8 cellular contexts compared by ENCODE assay signal in the genomic region with DNA sequence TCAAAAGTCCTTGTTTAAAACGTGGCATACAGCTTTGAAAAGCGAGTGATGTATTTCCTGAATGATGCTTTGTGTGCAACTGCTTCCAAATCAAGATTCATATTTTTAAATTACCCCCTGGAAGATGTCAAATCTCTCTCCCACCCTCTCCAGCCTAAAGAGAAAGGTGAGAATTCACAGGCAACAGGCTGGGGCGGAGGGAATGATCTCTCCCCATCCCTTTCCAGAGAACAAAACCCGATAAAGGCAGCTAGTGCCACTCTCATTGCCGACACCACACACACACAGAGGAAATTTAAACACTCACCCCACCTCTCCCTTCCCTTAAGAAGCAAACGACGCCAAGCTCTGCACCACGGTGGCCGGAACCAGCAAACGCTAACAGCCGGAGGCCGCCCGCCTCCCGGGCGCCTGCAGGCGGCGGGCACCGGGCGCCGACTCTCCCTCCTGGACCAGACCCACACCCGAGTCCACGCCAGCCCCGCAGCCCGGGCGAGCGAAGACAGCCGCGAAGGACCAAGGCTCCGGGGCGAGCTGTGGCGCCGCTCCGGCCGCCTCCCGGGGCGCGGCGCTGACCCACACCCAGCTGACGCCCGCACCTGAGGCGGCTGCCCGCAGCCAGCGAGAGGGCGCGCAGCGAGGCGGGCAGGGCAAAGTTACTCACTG. TPM values are rescaled to one million over a fixed set of nuclear protein-coding genes. Genes with fewer than 3 reads are reported as not detected.
A peak's percentile ranks its signal among the peaks of the same experiment; 100 is the strongest.
DNase-seq lines count a peak whose midpoint lies in the region; ATAC-seq, FAIRE-seq and TF ChIP-seq lines count a peak whose summit lies in the region.

No MANE protein-coding gene starts in this region.

- H3K27ac Mint-ChIP-seq in activated B cell treated with CpG ODN at 0.5 μM for 24 hours, result peak overlapping the region; percentile 71
- peak overlapping the region; percentile 45 to 83 for H3K27ac Mint-ChIP-seq in stimulated activated naive CD8-positive, alpha-beta T cell treated with anti-CD3 and anti-CD28 coated beads, Interleukin-15, amount 100 ng/mL, for 72 hours

- H3K9me3 ChIP-seq in HUES6 (ENCODE audit: control insufficient read depth, insufficient read depth, low read depth, low read length) (peaks cover 5% of the 10 kb centered on the region), mononuclear cell (ENCODE audit: low read depth, low read length) (no peaks in the 10 kb centered on the region)

- CTCF ChIA-PET in activated B cell treated with CpG ODN at 0.5 μM for 24 hours (lab: Charles Lee), result interaction anchor here (0.9 to 1.8 kb wide), 5 partner anchors 13 to 258 kb away, joined by 3 to 4 read pairs (median 3); no protein-coding TSS in a partner anchor

- no peak for FAIRE-seq in H54 (lab: Jason Lieb, UNC)

- ATAC-seq in GM21515 (IDR thresholded peaks at IDR 0.05; ENCODE audit: unreplicated experiment) (peak; percentile 34), activated B cell treated with CpG ODN at 0.5 μM for 24 hours (ENCODE audit: low read depth) (peak; percentile 11)
- peak; percentile 42 for ATAC-seq in stimulated activated naive CD8-positive, alpha-beta T cell treated with anti-CD3 and anti-CD28 coated beads, Interleukin-15, amount 100 ng/mL, for 72 hours

- TF ChIP-seq POLR2A in H54 (IDR thresholded peaks at IDR 0.05; ENCODE audit: low read depth, low read length), result no peak

- H3K4me3 ChIP-seq in HUES6 (ENCODE audit: low read depth, low read length) (peak overlapping the region; percentile 87), mononuclear cell (ENCODE audit: low read length) (peak overlapping the region; percentile 82)

- peak overlapping the region; percentile 86 for H3K9ac ChIP-seq in HUES6 (ENCODE audit: low read length)

- peaks cover 31% of the 10 kb centered on the region for H3K4me1 ChIP-seq in HUES6 (ENCODE audit: control insufficient read depth, insufficient read depth, low read length)
- H3K4me1 ChIP-seq in mononuclear cell (ENCODE audit: insufficient read depth, low read length), result peaks cover 37% of the 10 kb centered on the region

- peak overlapping the region; percentile 90 for H3K4me3 Mint-ChIP-seq in activated B cell treated with CpG ODN at 0.5 μM for 24 hours
- peak overlapping the region; percentile 86 to 89 for H3K4me3 Mint-ChIP-seq in stimulated activated naive CD8-positive, alpha-beta T cell treated with anti-CD3 and anti-CD28 coated beads, Interleukin-15, amount 100 ng/mL, for 72 hours

- POLR2A ChIA-PET in activated B cell treated with CpG ODN at 0.5 μM for 24 hours (lab: Charles Lee), result interaction anchor here (0.7 to 4.0 kb wide), 16 partner anchors 8 to 867 kb away, joined by 3 to 84 read pairs (median 6); a partner anchor contains a TSS

- in situ Hi-C loops in G401 (cut with HindIII; ENCODE audit: low sequenced_read_pairs), result no loop called here

- H3K9me3 Mint-ChIP-seq in activated B cell treated with CpG ODN at 0.5 μM for 24 hours, result no peaks in the 10 kb centered on the region
- H3K9me3 Mint-ChIP-seq in stimulated activated naive CD8-positive, alpha-beta T cell treated with anti-CD3 and anti-CD28 coated beads, Interleukin-15, amount 100 ng/mL, for 72 hours, result no peaks in the 10 kb centered on the region

- peaks cover 17% of the 10 kb centered on the region for H3K36me3 ChIP-seq in HUES6 (ENCODE audit: control insufficient read depth, insufficient read depth, low read length)

- peaks cover 48% of the 10 kb centered on the region for H3K4me1 Mint-ChIP-seq in activated B cell treated with CpG ODN at 0.5 μM for 24 hours
- peaks cover 49% of the 10 kb centered on the region for H3K4me1 Mint-ChIP-seq in stimulated activated naive CD8-positive, alpha-beta T cell treated with anti-CD3 and anti-CD28 coated beads, Interleukin-15, amount 100 ng/mL, for 72 hours

- H3K27ac ChIP-seq in HUES6 (ENCODE audit: low read depth, low read length), result peak overlapping the region; percentile 74; the same call in 1 of the 2 replicates

- H3K27me3 Mint-ChIP-seq in activated B cell treated with CpG ODN at 0.5 μM for 24 hours, result no peaks in the 10 kb centered on the region
- no peaks in the 10 kb centered on the region for H3K27me3 Mint-ChIP-seq in stimulated activated naive CD8-positive, alpha-beta T cell treated with anti-CD3 and anti-CD28 coated beads, Interleukin-15, amount 100 ng/mL, for 72 hours

- H3K27me3 ChIP-seq in HUES6 (ENCODE audit: control insufficient read depth, insufficient read depth, low read length) (no peaks in the 10 kb centered on the region), mononuclear cell (ENCODE audit: insufficient read depth, low read length) (no peaks in the 10 kb centered on the region)

- peak; percentile 58 for DNase-seq in G401 (ENCODE audit: low spot score)
- no peak for DNase-seq in activated B cell treated with CpG ODN at 0.5 μM for 24 hours
- peak; percentile 29 for DNase-seq in effector CD8-positive, alpha-beta T cell (lab: John Stamatoyannopoulos, UW)
- DNase-seq in stimulated activated naive CD8-positive, alpha-beta T cell treated with anti-CD3 and anti-CD28 coated beads, Interleukin-15, amount 100 ng/mL, for 72 hours, result peak in 1 of 2 donors; percentile 43
- DNase-seq in H54 (ENCODE audit: insufficient read length, low spot score), result no peak

- H3K36me3 Mint-ChIP-seq in activated B cell treated with CpG ODN at 0.5 μM for 24 hours (ENCODE audit: low read depth), result peaks cover 27% of the 10 kb centered on the region

- no peak for TF ChIP-seq CTCF in activated B cell treated with CpG ODN at 0.5 μM for 24 hours (IDR thresholded peaks at IDR 0.05)

- intact Hi-C loops in activated B cell treated with CpG ODN at 0.5 μM for 24 hours (cut with micrococcal nuclease), result loop anchor here (1.0 to 5.0 kb wide), 8 partner anchors 57 to 1037 kb away; a partner anchor contains a TSS

RNA-seq across cellular contexts. Expression of a gene that starts 0.5 kb away (rescaled TPM):
- 10.2 and 13.1 TPM in 2 replicates for total RNA-seq in G401 (2014; rRNA removed; shearing (Covaris generic))
- total RNA-seq in activated B cell treated with CpG ODN at 0.5 μM for 24 hours (6.1 and 7.1 TPM in 2 replicates), mononuclear cell (4.8 TPM)

RNA-seq across cellular contexts. Expression of a gene that starts 1.8 kb away (rescaled TPM):
- 179 and 188 TPM in 2 replicates for total RNA-seq in G401 (2014; rRNA removed; shearing (Covaris generic))
- 114 and 121 TPM in 2 replicates for total RNA-seq in activated B cell treated with CpG ODN at 0.5 μM for 24 hours
- 156 TPM for total RNA-seq in mononuclear cell

Comparison
In these comparisons a context has a peak if more than half of its experiments do, and no peak if none do; other contexts are left out.
1. DNase-seq: peak in G401 (single experiment) and effector CD8-positive, alpha-beta T cell (single experiment); none in activated B cell treated with CpG ODN at 0.5 μM for 24 hours (single experiment) and H54 (single experiment).
2. Peak in every context shown above with its lines, with median percentiles within 50 percentile points of each other: ATAC-seq.